Comparison of ENCODE assay signal across 10 cellular contexts in the genomic region with DNA sequence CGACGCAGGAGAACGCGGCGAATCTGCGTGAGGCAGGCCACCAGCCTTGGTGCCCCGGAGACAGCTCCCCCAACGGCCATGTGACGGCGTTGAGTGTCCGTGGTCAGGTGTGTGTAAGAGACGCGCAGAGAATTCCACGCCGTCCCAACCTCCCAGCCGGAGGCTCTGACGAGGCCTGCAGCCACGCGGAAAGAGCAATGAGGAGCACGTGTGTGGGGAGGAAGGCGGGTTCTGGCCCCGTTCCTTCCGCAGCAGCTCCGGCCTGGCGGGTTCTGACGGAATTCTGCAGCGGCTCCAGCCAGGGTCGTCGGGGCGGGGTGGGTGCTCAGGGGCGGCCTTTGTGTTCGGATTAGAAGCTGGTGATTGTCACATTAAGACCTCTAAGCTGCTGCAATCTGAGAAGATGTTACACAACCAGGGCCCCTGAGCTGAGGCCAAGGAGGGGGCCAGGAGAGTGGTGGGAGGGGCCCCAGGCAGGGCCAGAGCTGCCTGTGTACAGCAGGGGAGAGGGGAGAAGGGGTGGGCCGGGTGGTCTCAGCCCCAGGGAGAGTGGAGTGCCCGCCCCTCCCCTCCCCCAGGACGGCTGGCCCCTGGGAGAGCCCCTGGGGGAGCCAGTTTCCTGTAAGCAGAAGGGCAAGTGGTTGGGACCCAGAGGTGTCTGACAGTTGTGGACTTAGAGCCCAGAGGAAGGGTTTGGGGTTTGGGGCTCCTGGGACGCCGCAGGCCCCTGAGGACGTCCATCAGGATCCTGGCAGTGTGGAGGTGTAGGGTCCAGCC. TPM values are rescaled to one million over a fixed set of nuclear protein-coding genes. Genes with fewer than 3 reads are reported as not detected.
DNase-seq lines count a peak whose midpoint lies in the region; ATAC-seq and TF ChIP-seq lines count a peak whose summit lies in the region.
"Had no signal": no experiment of that assay in that cellular context is flagged by ENCODE, and none has a peak within 500 bp of the region (broad histone marks: within the 10 kb centered on the region; RNA-seq: fewer than 3 reads in every experiment).

No MANE protein-coding gene starts in this region.

- no peaks in the 10 kb centered on the region for H3K4me1 ChIP-seq in iPS-20b (ENCODE audit: insufficient read depth, low read length)
- no peaks in the 10 kb centered on the region for H3K4me1 ChIP-seq in testis
- H3K4me1 ChIP-seq in stomach: peaks cover 4 to 36% (median 30%) of the 10 kb centered on the region in 4 donors

- WGBS in testis, 2 donors: 58 to 72% methylated on average over 23 to 38 of the region's 38 CpGs
- WGBS in stomach, 5 donors: 58 to 71% (median 60%) methylated on average over 35 to 38 of the region's 38 CpGs

- H3K27ac Mint-ChIP-seq in activated CD4-positive, alpha-beta T cell treated with anti-CD3 and anti-CD28 coated beads, Interleukin-2, amount 10 ng/mL, durations not matched to agents 7 days and 5 days: peak overlapping the region; percentile 42

- TF ChIP-seq POLR2A in testis (IDR thresholded peaks at IDR 0.05) (no peak), stomach (IDR thresholded peaks at IDR 0.05) (no peak)

- H3K4me3 ChIP-seq in iPS-20b (ENCODE audit: low read length) (no peak overlapping the region), testis (no peak overlapping the region), stomach (no peak overlapping the region)
- H3K4me3 ChIP-seq: A549, MG63 had no signal

- H3K9ac ChIP-seq in iPS-20b (ENCODE audit: low read depth, low read length): peak overlapping the region; percentile 48; the same call in 1 of the 2 replicates

- POLR2A ChIA-PET in activated CD4-positive, alpha-beta T cell treated with anti-CD3 and anti-CD28 coated beads, Interleukin-2, amount 10 ng/mL, durations not matched to agents 7 days and 5 days (lab: Charles Lee): no interaction called here

- no peak for DNase-seq in activated CD4-positive, alpha-beta T cell treated with anti-CD3 and anti-CD28 coated beads, Interleukin-2, amount 10 ng/mL, durations not matched to agents 7 days and 5 days
- no peak for DNase-seq in activated CD4-positive, alpha-beta T cell treated with anti-CD3 and anti-CD28 coated beads, Interleukin-2, amount 50 U/mL, for 48 hours
- peak; percentile 14 to 16 for DNase-seq in activated T-cell treated with anti-CD3 and anti-CD28 coated beads, Interleukin-2, amount 50 U/mL, for 48 hours
- DNase-seq in testis (peak; percentile 39), NCI-H2227 (lab: John Stamatoyannopoulos, UW; ENCODE audit: unreplicated experiment) (no peak), stomach (no peak)
- DNase-seq: MG63 had no signal

- no peaks in the 10 kb centered on the region for H3K27me3 Mint-ChIP-seq in activated CD4-positive, alpha-beta T cell treated with anti-CD3 and anti-CD28 coated beads, Interleukin-2, amount 10 ng/mL, durations not matched to agents 7 days and 5 days

- H3K4me1 Mint-ChIP-seq in activated CD4-positive, alpha-beta T cell treated with anti-CD3 and anti-CD28 coated beads, Interleukin-2, amount 10 ng/mL, durations not matched to agents 7 days and 5 days: peaks cover 9% of the 10 kb centered on the region

- H3K9me3 Mint-ChIP-seq in activated CD4-positive, alpha-beta T cell treated with anti-CD3 and anti-CD28 coated beads, Interleukin-2, amount 10 ng/mL, durations not matched to agents 7 days and 5 days: no peaks in the 10 kb centered on the region

- intact Hi-C loops in testis (cut with DNase I; ENCODE audit: low total_unique reads) (no loop called here), stomach (cut with DNase I; ENCODE audit: low total_unique reads) (no loop called here)

- TF ChIP-seq EP300 in stomach (IDR thresholded peaks at IDR 0.05): no peak

- no peaks in the 10 kb centered on the region for H3K36me3 Mint-ChIP-seq in activated CD4-positive, alpha-beta T cell treated with anti-CD3 and anti-CD28 coated beads, Interleukin-2, amount 10 ng/mL, durations not matched to agents 7 days and 5 days (ENCODE audit: low read depth)

- TF ChIP-seq CTCF in testis (IDR thresholded peaks at IDR 0.05): no peak
- no peak for TF ChIP-seq CTCF in stomach (IDR thresholded peaks at IDR 0.05)

- H3K27me3 ChIP-seq in iPS-20b (ENCODE audit: insufficient read depth, low read length) (no peaks in the 10 kb centered on the region), testis (no peaks in the 10 kb centered on the region), stomach (peaks cover 0 to 60% (median 25%) of the 10 kb centered on the region in 3 donors)
- H3K27me3 ChIP-seq: MG63 had no signal

- H3K27ac ChIP-seq in iPS-20b (ENCODE audit: low read length) (no peak overlapping the region), testis (no peak overlapping the region), stomach (peak overlapping the region in 1 of 5 donors; percentile 4)

- H3K4me3 Mint-ChIP-seq in activated CD4-positive, alpha-beta T cell treated with anti-CD3 and anti-CD28 coated beads, Interleukin-2, amount 10 ng/mL, durations not matched to agents 7 days and 5 days: no peak overlapping the region

- CTCF ChIA-PET in activated CD4-positive, alpha-beta T cell treated with anti-CD3 and anti-CD28 coated beads, Interleukin-2, amount 10 ng/mL, durations not matched to agents 7 days and 5 days (lab: Charles Lee): interaction anchor here (1.0 kb wide), 1 partner anchor 37 kb away, joined by 3 read pairs; a partner anchor contains a TSS

- H3K9me3 ChIP-seq in iPS-20b (ENCODE audit: insufficient read depth, low read depth, low read length): no peaks in the 10 kb centered on the region
- no peaks in the 10 kb centered on the region for H3K9me3 ChIP-seq in testis
- H3K9me3 ChIP-seq in stomach: no peaks in the 10 kb centered on the region
- H3K9me3 ChIP-seq: A549, MG63 had no signal

- H3K36me3 ChIP-seq in iPS-20b (ENCODE audit: insufficient read depth, low read depth, low read length) (no peaks in the 10 kb centered on the region), testis (ENCODE audit: low read depth, missing control alignments) (no peaks in the 10 kb centered on the region), stomach (peaks cover 0 to 17% (median 13%) of the 10 kb centered on the region in 4 donors)
- H3K36me3 ChIP-seq: MG63 had no signal

- ATAC-seq in HG02571 (IDR thresholded peaks at IDR 0.05; ENCODE audit: unreplicated experiment): no peak
- ATAC-seq: A549 had no signal

RNA-seq across cellular contexts. Expression of a gene that starts 5.1 kb away (rescaled TPM):
- total RNA-seq in activated CD4-positive, alpha-beta T cell treated with anti-CD3 and anti-CD28 coated beads, Interleukin-2, amount 10 ng/mL, durations not matched to agents 7 days and 5 days: not detected
- total RNA-seq in testis (1 to 10 TPM; 2.8 to 4.3 TPM), stomach (100 to 1,000 TPM in 1 of 5 donors, not detected in 4; 311 TPM)
- polyA plus RNA-seq in testis (ENCODE audit: insufficient read depth, low read depth, low replicate concordance) (0.54 TPM), stomach (not detected)

RNA-seq across cellular contexts. Expression of a gene that starts 37.0 kb away (rescaled TPM):
- 10 to 100 TPM; 18.5 to 29.2 TPM for total RNA-seq in activated CD4-positive, alpha-beta T cell treated with anti-CD3 and anti-CD28 coated beads, Interleukin-2, amount 10 ng/mL, durations not matched to agents 7 days and 5 days
- total RNA-seq in testis: 10 to 100 TPM; 36.1 to 37.7 TPM
- 15.6 TPM for polyA plus RNA-seq in testis (ENCODE audit: insufficient read depth, low read depth, low replicate concordance)
- total RNA-seq in stomach: 100 to 1,000 TPM in 1 of 5 donors, 10 to 100 TPM in 4; 17.3 to 369 (median 31.2) TPM
- polyA plus RNA-seq in stomach: 10 to 100 TPM; 19.1 to 35.4 (median 19.1) TPM

RNA-seq across cellular contexts. Expression of a gene that starts 37.5 kb away (rescaled TPM):
- total RNA-seq in activated CD4-positive, alpha-beta T cell treated with anti-CD3 and anti-CD28 coated beads, Interleukin-2, amount 10 ng/mL, durations not matched to agents 7 days and 5 days: under 1 TPM in 1 of 2 experiments, not detected in 1; 0.37 TPM
- total RNA-seq in testis: 1 to 10 TPM; 1.6 to 2.0 TPM
- polyA plus RNA-seq in testis (ENCODE audit: insufficient read depth, low read depth, low replicate concordance): 0.88 TPM
- total RNA-seq in stomach: 100 to 1,000 TPM in 1 of 5 donors, not detected in 4; 415 TPM
- polyA plus RNA-seq in stomach: under 1 TPM in 1 of 3 donors, not detected in 2; 0.08 TPM

Comparison
In these comparisons a context has a peak if more than half of its experiments do, and no peak if none do; other contexts are left out.
1. DNase-seq: peak in activated T-cell treated with anti-CD3 and anti-CD28 coated beads, Interleukin-2, amount 50 U/mL, for 48 hours (2 of 2) and testis (single experiment); none in activated CD4-positive, alpha-beta T cell treated with anti-CD3 and anti-CD28 coated beads, Interleukin-2, amount 10 ng/mL, durations not matched to agents 7 days and 5 days (single experiment), activated CD4-positive, alpha-beta T cell treated with anti-CD3 and anti-CD28 coated beads, Interleukin-2, amount 50 U/mL, for 48 hours (0 of 2), NCI-H2227 (single experiment) and stomach (single experiment).